ENCODE assay signal across 7 cellular contexts in genomic region chr6:121887724-121888123, GRCh38.
"Had no signal": no experiment of that assay in that cellular context is flagged by ENCODE, and none has a peak within 500 bp of the region (broad histone marks: within the 10 kb centered on the region; RNA-seq: fewer than 3 reads in every experiment).

No MANE protein-coding gene starts in this region.

- ATAC-seq: HepG2, K562 had no signal

- DNase-seq: IMR-90, KBM-7, KG1 had no signal

- H3K36me3 Mint-ChIP-seq: IgD-negative memory B cell had no signal

- H3K4me1 Mint-ChIP-seq: IgD-negative memory B cell had no signal

- H3K4me3 ChIP-seq: K562 had no signal

- H3K27ac Mint-ChIP-seq: IgD-negative memory B cell had no signal

- H3K4me3 Mint-ChIP-seq: IgD-negative memory B cell had no signal

- H3K27ac ChIP-seq: HL-60 had no signal
